In the genomic region with DNA sequence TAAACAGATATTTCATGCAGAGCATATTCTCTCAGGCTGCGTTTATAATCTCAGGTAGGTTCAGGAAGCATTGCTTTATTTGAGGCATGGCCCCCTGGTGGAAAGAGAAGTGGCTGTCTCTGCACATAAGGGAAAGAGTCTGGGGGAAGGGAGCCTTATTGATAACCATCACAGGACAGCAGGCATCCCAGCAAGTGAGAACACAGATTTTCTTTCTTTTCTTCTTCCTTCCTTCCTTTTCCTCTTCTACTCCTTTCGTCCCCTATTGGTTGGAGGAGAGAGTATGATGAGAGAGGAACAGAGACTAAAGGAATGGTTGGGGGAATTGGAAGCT, we compare ENCODE assay signal across 8 cellular contexts. TPM values are rescaled to one million over a fixed set of nuclear protein-coding genes. Genes with fewer than 3 reads are reported as not detected.
DNase-seq lines count a peak whose midpoint lies in the region; ATAC-seq, FAIRE-seq and TF ChIP-seq lines count a peak whose summit lies in the region.

No MANE protein-coding gene starts in this region.

- H3K36me3 Mint-ChIP-seq in CD4-positive, alpha-beta memory T cell: peaks cover 28 to 53% of the 10 kb centered on the region in 2 donors

- peak overlapping the region in 1 of 7 donors; percentile 6 for H3K27ac Mint-ChIP-seq in CD4-positive, alpha-beta memory T cell

- DNase-seq in CD4-positive, alpha-beta memory T cell: peak; percentile 15 to 42 (median 26)
- DNase-seq in GM19240 (ENCODE audit: insufficient read length, low spot score) (peak; percentile 8), SK-MEL-5 (ENCODE audit: low read depth, low spot score) (peak; percentile 63), foreskin fibroblast (peak in 1 of 2 donors; percentile 21), kidney glomerular epithelial cell (lab: John Stamatoyannopoulos, UW) (no peak), urothelium cell line (ENCODE audit: low spot score) (no peak)
- no peak for DNase-seq in activated CD4-positive, CD25-positive, alpha-beta regulatory T cell treated with anti-CD3 and anti-CD28 coated beads, Interleukin-2, amount 50 U/mL, for 72 hours

- no peaks in the 10 kb centered on the region for H3K9me3 ChIP-seq in CD4-positive, alpha-beta memory T cell (ENCODE audit: control insufficient read depth in 1 of 2, low read length in 2 of 2)

- TF ChIP-seq CTCF in foreskin fibroblast (IDR thresholded peaks at IDR 0.05; ENCODE audit: low read depth, low read length): peak; percentile 37

- FAIRE-seq in urothelium cell line (lab: Jason Lieb, UNC): no peak

- H3K4me1 ChIP-seq in CD4-positive, alpha-beta memory T cell (ENCODE audit: insufficient read depth, low read length): peaks cover 4% of the 10 kb centered on the region

- no peak for ATAC-seq in HG03280 (IDR thresholded peaks at IDR 0.05; ENCODE audit: unreplicated experiment)

- no peak overlapping the region for H3K27ac ChIP-seq in CD4-positive, alpha-beta memory T cell (ENCODE audit: low read depth, low read length)

- H3K4me3 Mint-ChIP-seq in CD4-positive, alpha-beta memory T cell: no peak overlapping the region

- POLR2A ChIA-PET in CD4-positive, alpha-beta memory T cell (lab: Charles Lee; ENCODE audit: partially characterized antibody): no interaction called here

- no peaks in the 10 kb centered on the region for H3K9me3 Mint-ChIP-seq in CD4-positive, alpha-beta memory T cell

- H3K4me1 Mint-ChIP-seq in CD4-positive, alpha-beta memory T cell: peaks cover 13 to 35% (median 26%) of the 10 kb centered on the region in 4 donors

- H3K27me3 Mint-ChIP-seq in CD4-positive, alpha-beta memory T cell: no peaks in the 10 kb centered on the region

- CTCF ChIA-PET in CD4-positive, alpha-beta memory T cell (lab: Charles Lee; ENCODE audit: partially characterized antibody): interaction anchor here (0.7 to 1.4 kb wide), 3 partner anchors 28 to 193 kb away, joined by 3 to 4 read pairs (median 3); no protein-coding TSS in a partner anchor

- no peaks in the 10 kb centered on the region for H3K36me3 ChIP-seq in CD4-positive, alpha-beta memory T cell (ENCODE audit: insufficient read depth, low read length)

- no peaks in the 10 kb centered on the region for H3K27me3 ChIP-seq in CD4-positive, alpha-beta memory T cell (ENCODE audit: insufficient read depth, low read length)

- no peak overlapping the region for H3K4me3 ChIP-seq in CD4-positive, alpha-beta memory T cell (ENCODE audit: low read length in 2 of 2)
- H3K4me3 ChIP-seq in foreskin fibroblast (ENCODE audit: low read depth in 1 of 2, low read length in 2 of 2): no peak overlapping the region

- intact Hi-C loops in CD4-positive, alpha-beta memory T cell (cut with micrococcal nuclease): loop anchor here (1.0 kb wide), 1 partner anchor 193 kb away; no protein-coding TSS in a partner anchor

- in situ Hi-C loops in SK-MEL-5 (cut with HindIII; ENCODE audit: low pct_unique_long_range_greater_than_20kb, low sequenced_read_pairs): no loop called here

RNA-seq across cellular contexts. Expression of a gene that starts 21.9 kb away (rescaled TPM):
- 10 to 100 TPM; 43.5 to 50.7 TPM for total RNA-seq in CD4-positive, alpha-beta memory T cell
- polyA plus RNA-seq in CD4-positive, alpha-beta memory T cell: 100 to 1,000 TPM in 1 of 2 donors, 10 to 100 TPM in 1; 84.3 to 130 TPM
- total RNA-seq in SK-MEL-5 (2014; rRNA removed; shearing (Covaris generic)): 90.8 and 97.2 TPM in 2 replicates
- 60.3 and 77.2 TPM in 2 replicates for polyA plus RNA-seq in SK-MEL-5 (2015; cell fraction: cytosol; rRNA removed)
- polyA plus RNA-seq in SK-MEL-5 (2015; cell fraction: nucleus; rRNA removed): 33.2 and 39.5 TPM in 2 replicates

Comparison
In these comparisons a context has a peak if more than half of its experiments do, and no peak if none do; other contexts are left out.
1. DNase-seq: peak in CD4-positive, alpha-beta memory T cell (5 of 5), GM19240 (single experiment) and SK-MEL-5 (single experiment); none in activated CD4-positive, CD25-positive, alpha-beta regulatory T cell treated with anti-CD3 and anti-CD28 coated beads, Interleukin-2, amount 50 U/mL, for 72 hours (single experiment), kidney glomerular epithelial cell (single experiment) and urothelium cell line (single experiment).